1 cellular context compared by ENCODE assay signal in the genomic region with DNA sequence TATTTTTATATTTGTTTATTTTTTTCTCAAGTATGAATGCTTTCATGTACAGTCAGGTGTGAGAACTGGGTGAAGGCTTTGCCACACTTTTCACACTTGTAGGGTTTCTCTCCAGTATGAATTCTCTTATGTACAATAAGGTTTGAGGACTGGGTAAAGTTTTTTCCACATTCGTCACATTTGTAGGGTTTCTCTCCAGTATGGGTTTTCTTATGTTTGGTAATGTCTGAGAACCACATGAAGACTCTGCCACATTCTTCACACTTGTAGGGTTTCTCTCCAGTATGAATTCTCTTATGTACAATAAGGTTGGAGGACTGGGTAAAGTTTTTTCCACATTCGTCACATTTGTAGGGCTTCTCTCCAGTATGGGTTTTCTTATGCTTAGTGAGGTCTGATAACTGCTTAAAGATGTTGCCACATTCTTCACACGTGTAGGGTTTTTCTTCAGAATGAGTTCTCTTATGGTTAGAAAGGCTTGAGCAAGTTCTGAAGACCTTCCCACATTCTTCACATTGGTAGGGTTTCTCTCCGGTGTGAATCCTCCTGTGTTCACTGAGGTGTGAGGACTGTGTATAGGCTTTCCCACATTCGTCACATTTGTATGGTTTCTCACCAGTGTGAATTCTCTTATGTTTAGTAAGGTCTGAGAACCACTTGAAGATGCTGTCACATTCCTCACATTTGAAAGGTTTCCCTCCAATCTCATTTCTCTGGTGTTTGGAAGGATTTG.
TF ChIP-seq lines count a peak whose summit lies in the region.

No MANE protein-coding gene starts in this region.

TF ChIP-seq in HEK293T, 16 proteins besides CTCF, POLR2A, EP300 and RAD21 (continued from another document):
- TF ChIP-seq, protein P1, sequence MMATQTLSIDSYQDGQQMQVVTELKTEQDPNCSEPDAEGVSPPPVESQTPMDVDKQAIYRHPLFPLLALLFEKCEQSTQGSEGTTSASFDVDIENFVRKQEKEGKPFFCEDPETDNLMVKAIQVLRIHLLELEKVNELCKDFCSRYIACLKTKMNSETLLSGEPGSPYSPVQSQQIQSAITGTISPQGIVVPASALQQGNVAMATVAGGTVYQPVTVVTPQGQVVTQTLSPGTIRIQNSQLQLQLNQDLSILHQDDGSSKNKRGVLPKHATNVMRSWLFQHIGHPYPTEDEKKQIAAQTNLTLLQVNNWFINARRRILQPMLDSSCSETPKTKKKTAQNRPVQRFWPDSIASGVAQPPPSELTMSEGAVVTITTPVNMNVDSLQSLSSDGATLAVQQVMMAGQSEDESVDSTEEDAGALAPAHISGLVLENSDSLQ (IDR thresholded peaks at IDR 0.05), result no peak
- no peak for TF ChIP-seq LEF1 (IDR thresholded peaks at IDR 0.05; ENCODE audit: borderline replicate concordance)
